Comparison of ENCODE assay signal across 23 cellular contexts in the genomic region with DNA sequence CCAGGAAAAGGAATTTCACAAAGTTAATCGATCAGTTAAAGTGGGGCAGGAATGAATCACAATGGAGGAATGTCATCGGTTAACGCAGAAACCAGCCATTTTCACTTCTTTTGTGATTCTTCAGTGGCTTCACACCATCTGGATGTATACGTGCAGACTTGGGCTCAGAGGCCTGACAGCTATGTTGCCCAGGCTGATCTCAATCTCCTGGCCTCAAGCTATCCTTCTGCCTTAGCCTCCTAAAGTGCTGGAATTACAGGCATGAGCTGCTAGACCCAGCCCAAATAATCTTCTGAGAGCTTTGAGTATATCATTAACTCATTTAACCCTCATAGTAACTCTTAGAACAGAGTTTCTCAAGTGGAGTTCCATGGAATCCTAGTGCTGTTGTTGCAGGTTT.
"Had no signal": no experiment of that assay in that cellular context is flagged by ENCODE, and none has a peak within 500 bp of the region (broad histone marks: within the 10 kb centered on the region; RNA-seq: fewer than 3 reads in every experiment).

No MANE protein-coding gene starts in this region.

- H3K4me3 ChIP-seq: neural progenitor cell, ovary, psoas muscle, right lobe of liver, sigmoid colon, stomach, thoracic aorta, thyroid gland, tibial nerve, upper lobe of right lung, uterus had no signal

- H3K9ac ChIP-seq: neural progenitor cell, parathyroid adenoma had no signal

- H3K27ac ChIP-seq: neural progenitor cell, ovary, parathyroid adenoma, psoas muscle, right lobe of liver, sigmoid colon, stomach, thoracic aorta, thyroid gland, tibial nerve, upper lobe of right lung, uterus had no signal

- H3K4me2 ChIP-seq: neural progenitor cell had no signal

- H3K36me3 ChIP-seq: neural progenitor cell, ovary, right lobe of liver, sigmoid colon, stomach, thoracic aorta, thyroid gland, tibial nerve, upper lobe of right lung, uterus had no signal

- DNase-seq: natural killer cell; occipital lobe; ovary; posterior cingulate gyrus; psoas muscle; right cardiac atrium; right lobe of liver; sigmoid colon; small intestine; stimulated activated CD4-positive, alpha-beta T cell treated with anti-CD3 and anti-CD28 coated beads, Interleukin-15, amount 100 ng/mL, for 24 hours; stimulated activated CD4-positive, alpha-beta T cell treated with anti-CD3 and anti-CD28 coated beads, Interleukin-2, amount 100 ng/mL, for 24 hours; stimulated activated CD4-positive, alpha-beta T cell treated with anti-CD3 and anti-CD28 coated beads, Interleukin-2, amount 100 ng/mL, for 48 hours; stimulated activated CD4-positive, alpha-beta T cell treated with anti-CD3 and anti-CD28 coated beads, Interleukin-4, amount 100 ng/mL, for 24 hours; stimulated activated naive B cell treated with anti-CD40 and anti-IgM and Interleukin-4, amounts not matched to agents 10 μg/mL and 1 μg/mL and 100 μg/mL, for 72 hours; stimulated activated naive CD4-positive, alpha-beta T cell treated with Interleukin-2 at 50 U/mL for 16 hours; stomach; thyroid gland; upper lobe of right lung; uterus had no signal

- H3K9me3 ChIP-seq: ovary, psoas muscle, right lobe of liver, thoracic aorta, thyroid gland, upper lobe of right lung, uterus had no signal

- H3K4me1 ChIP-seq: neural progenitor cell, parathyroid adenoma, psoas muscle, right lobe of liver, sigmoid colon, stomach, thyroid gland, tibial nerve, upper lobe of right lung, uterus had no signal

- H3K79me2 ChIP-seq: parathyroid adenoma had no signal

- H3K27me3 ChIP-seq: neural progenitor cell, ovary, right lobe of liver, sigmoid colon, stomach, thyroid gland, tibial nerve, upper lobe of right lung, uterus had no signal

- H2AFZ ChIP-seq: neural progenitor cell, parathyroid adenoma had no signal
